In genomic region chr2:70111752-70112591, GRCh38 we compare ENCODE assay signal across 9 cellular contexts. TPM values are rescaled to one million over a fixed set of nuclear protein-coding genes. Genes with fewer than 3 reads are reported as not detected.
DNase-seq lines count a peak whose midpoint lies in the region; ATAC-seq and TF ChIP-seq lines count a peak whose summit lies in the region.
"Had no signal": no experiment of that assay in that cellular context is flagged by ENCODE, and none has a peak within 500 bp of the region (broad histone marks: within the 10 kb centered on the region; RNA-seq: fewer than 3 reads in every experiment).

No MANE protein-coding gene starts in this region.

- peak overlapping the region; percentile 61 for H2AFZ ChIP-seq in GM23338

- no peaks in the 10 kb centered on the region for H3K36me3 Mint-ChIP-seq in GM23338 (ENCODE audit: low read depth)
- H3K36me3 Mint-ChIP-seq in naive thymus-derived CD4-positive, alpha-beta T cell: no peaks in the 10 kb centered on the region

- intact Hi-C loops in ascending aorta (cut with DNase I): no loop called here
- intact Hi-C loops in naive thymus-derived CD4-positive, alpha-beta T cell (cut with micrococcal nuclease): no loop called here

- no peaks in the 10 kb centered on the region for H3K9me3 Mint-ChIP-seq in GM23338
- no peaks in the 10 kb centered on the region for H3K9me3 Mint-ChIP-seq in naive thymus-derived CD4-positive, alpha-beta T cell

- H3K4me3 Mint-ChIP-seq in GM23338: no peak overlapping the region; the same call in 2 of the 3 replicates
- H3K4me3 Mint-ChIP-seq in naive thymus-derived CD4-positive, alpha-beta T cell: peak overlapping the region in 2 of 10 donors; percentile 27 to 37

- peak overlapping the region; percentile 53; the same call in 1 of the 2 replicates for H3K27ac ChIP-seq in GM23338 (ENCODE audit: low read depth)
- H3K27ac ChIP-seq in ascending aorta: peak overlapping the region; percentile 32 to 50
- peak overlapping the region; percentile 43 for H3K27ac ChIP-seq in naive thymus-derived CD4-positive, alpha-beta T cell (ENCODE audit: low read depth, low read length)

- no peaks in the 10 kb centered on the region for H3K9me3 ChIP-seq in ascending aorta
- no peaks in the 10 kb centered on the region for H3K9me3 ChIP-seq in naive thymus-derived CD4-positive, alpha-beta T cell (ENCODE audit: control insufficient read depth in 2 of 3, low read length in 3 of 3)

- H3K27me3 Mint-ChIP-seq in GM23338 (ENCODE audit: insufficient read depth, low read depth, poor library complexity): peaks cover 15% of the 10 kb centered on the region
- no peaks in the 10 kb centered on the region for H3K27me3 Mint-ChIP-seq in naive thymus-derived CD4-positive, alpha-beta T cell

- POLR2A ChIA-PET in naive thymus-derived CD4-positive, alpha-beta T cell (lab: Charles Lee): interaction anchor here (0.5 to 17.1 kb wide), 5 partner anchors 8 to 30 kb away, joined by 3 to 535 read pairs (median 8); partner anchors contain the start of gene PCBP1

- CTCF ChIA-PET in naive thymus-derived CD4-positive, alpha-beta T cell (lab: Charles Lee): interaction anchor here (0.7 kb wide), 1 partner anchor 10 kb away, joined by 4 read pairs; no protein-coding TSS in a partner anchor

- no peaks in the 10 kb centered on the region; the same call in 1 of the 2 replicates for H3F3A ChIP-seq in GM23338 (replicated peaks; ENCODE audit: low read depth)

- H3K4me3 ChIP-seq in GM23338: no peak overlapping the region
- H3K4me3 ChIP-seq in ascending aorta: no peak overlapping the region
- no peak overlapping the region for H3K4me3 ChIP-seq in naive thymus-derived CD4-positive, alpha-beta T cell (ENCODE audit: low read length)

- peaks cover 42% of the 10 kb centered on the region for H3K4me1 Mint-ChIP-seq in GM23338
- peaks cover 39 to 83% (median 69%) of the 10 kb centered on the region in 7 donors for H3K4me1 Mint-ChIP-seq in naive thymus-derived CD4-positive, alpha-beta T cell

- H3K36me3 ChIP-seq in GM23338 (ENCODE audit: insufficient read depth): no peaks in the 10 kb centered on the region
- no peaks in the 10 kb centered on the region for H3K36me3 ChIP-seq in ascending aorta
- H3K36me3 ChIP-seq in naive thymus-derived CD4-positive, alpha-beta T cell (ENCODE audit: control insufficient read depth in 2 of 3, insufficient read depth in 3 of 3, low read length in 3 of 3): no peaks in the 10 kb centered on the region

- no peaks in the 10 kb centered on the region for H3K9me2 ChIP-seq in GM23338 (ENCODE audit: insufficient read depth)

- H3K79me2 ChIP-seq in GM23338 (replicated peaks; ENCODE audit: insufficient read depth): no peaks in the 10 kb centered on the region

- TF ChIP-seq CTCF in GM23338 (conservative IDR thresholded peaks at IDR 0.05; ENCODE audit: low read depth in 2 of 2) (no peak), ascending aorta (IDR thresholded peaks at IDR 0.05) (no peak)

- H3K4me2 ChIP-seq in GM23338: peak overlapping the region; percentile 58; the same call in 1 of the 2 replicates

- no peaks in the 10 kb centered on the region for H4K20me1 ChIP-seq in GM23338 (replicated peaks; ENCODE audit: insufficient read depth)

- ATAC-seq in GM23338: no peak
- no peak for ATAC-seq in naive thymus-derived CD4-positive, alpha-beta T cell
- ATAC-seq in GM18502 (IDR thresholded peaks at IDR 0.05; ENCODE audit: poor library complexity, unreplicated experiment): no peak
- no peak for ATAC-seq in HG03378 (IDR thresholded peaks at IDR 0.05; ENCODE audit: unreplicated experiment)

- H3K27ac Mint-ChIP-seq in GM23338: 0 out of 2 replicates have a peak overlapping the region, but pooled peaks have one; percentile 44
- H3K27ac Mint-ChIP-seq in naive thymus-derived CD4-positive, alpha-beta T cell: peak overlapping the region in 8 of 9 donors; percentile 23 to 92 (median 57)

- H3K27me3 ChIP-seq in GM23338 (ENCODE audit: insufficient read depth): no peaks in the 10 kb centered on the region
- no peaks in the 10 kb centered on the region for H3K27me3 ChIP-seq in ascending aorta
- no peaks in the 10 kb centered on the region for H3K27me3 ChIP-seq in naive thymus-derived CD4-positive, alpha-beta T cell (ENCODE audit: control insufficient read depth in 2 of 2, insufficient read depth in 2 of 2, low read length in 2 of 2)

- peaks cover 36% of the 10 kb centered on the region for H3K4me1 ChIP-seq in GM23338 (ENCODE audit: insufficient read depth)
- peaks cover 8 to 15% of the 10 kb centered on the region in 2 donors for H3K4me1 ChIP-seq in ascending aorta
- peaks cover 34 to 59% of the 10 kb centered on the region in 2 donors for H3K4me1 ChIP-seq in naive thymus-derived CD4-positive, alpha-beta T cell (ENCODE audit: control insufficient read depth in 2 of 2, insufficient read depth in 2 of 2, low read length in 2 of 2)

- DNase-seq in AG20443 (ENCODE audit: low spot score) (peak; percentile 59), GM23338 (ENCODE audit: low spot score) (no peak), ascending aorta (ENCODE audit: low spot score in 2 of 2) (no peak), NCI-H1048 (lab: John Stamatoyannopoulos, UW) (no peak), putamen (ENCODE audit: low spot score) (no peak)
- DNase-seq in naive thymus-derived CD4-positive, alpha-beta T cell: no peak
- DNase-seq: NCI-H774 had no signal

TF ChIP-seq in GM23338, 12 proteins besides CTCF, POLR2A, EP300 and RAD21:
- no peak for TF ChIP-seq ZNF114 (CRISPR knock-in tag; IDR thresholded peaks at IDR 0.05)
- no peak for TF ChIP-seq EZH2 (IDR thresholded peaks at IDR 0.05; ENCODE audit: low read depth, unreplicated experiment)
- no peak for TF ChIP-seq REST (IDR thresholded peaks at IDR 0.05; ENCODE audit: unreplicated experiment)
- no peak for TF ChIP-seq STAT1 (IDR thresholded peaks at IDR 0.05; ENCODE audit: unreplicated experiment)
- TF ChIP-seq NANOG (IDR thresholded peaks at IDR 0.05; ENCODE audit: borderline replicate concordance): no peak
- TF ChIP-seq POLR2AphosphoS5 (IDR thresholded peaks at IDR 0.05; ENCODE audit: low read depth): no peak
- no peak for TF ChIP-seq JUNB (IDR thresholded peaks at IDR 0.05; ENCODE audit: unreplicated experiment)

RNA-seq across cellular contexts. Expression of gene PCBP1, which starts 24.7 kb away (rescaled TPM):
- 212 and 254 TPM in 2 replicates for total RNA-seq in GM23338 (2014; rRNA removed; shearing (Covaris generic))
- 393 and 400 TPM in 2 replicates for polyA plus RNA-seq in GM23338 (2016; fragmentation: Nextera tagmentation; extraction: Ambion mirVana)
- 227 TPM for total RNA-seq in ascending aorta
- 100 to 1,000 TPM; 257 to 487 (median 368) TPM for total RNA-seq in naive thymus-derived CD4-positive, alpha-beta T cell
- 100 to 1,000 TPM; 178 to 198 TPM for polyA plus RNA-seq in naive thymus-derived CD4-positive, alpha-beta T cell
